In genomic region chr4:140363558-140363957, GRCh38 we compare ENCODE assay signal across 1 cellular context.
TF ChIP-seq lines count a peak whose summit lies in the region.

No MANE protein-coding gene starts in this region.

TF ChIP-seq in HEK293, 187 proteins besides CTCF, POLR2A, EP300 and RAD21 (continued from another document):
- TF ChIP-seq, protein P1, sequence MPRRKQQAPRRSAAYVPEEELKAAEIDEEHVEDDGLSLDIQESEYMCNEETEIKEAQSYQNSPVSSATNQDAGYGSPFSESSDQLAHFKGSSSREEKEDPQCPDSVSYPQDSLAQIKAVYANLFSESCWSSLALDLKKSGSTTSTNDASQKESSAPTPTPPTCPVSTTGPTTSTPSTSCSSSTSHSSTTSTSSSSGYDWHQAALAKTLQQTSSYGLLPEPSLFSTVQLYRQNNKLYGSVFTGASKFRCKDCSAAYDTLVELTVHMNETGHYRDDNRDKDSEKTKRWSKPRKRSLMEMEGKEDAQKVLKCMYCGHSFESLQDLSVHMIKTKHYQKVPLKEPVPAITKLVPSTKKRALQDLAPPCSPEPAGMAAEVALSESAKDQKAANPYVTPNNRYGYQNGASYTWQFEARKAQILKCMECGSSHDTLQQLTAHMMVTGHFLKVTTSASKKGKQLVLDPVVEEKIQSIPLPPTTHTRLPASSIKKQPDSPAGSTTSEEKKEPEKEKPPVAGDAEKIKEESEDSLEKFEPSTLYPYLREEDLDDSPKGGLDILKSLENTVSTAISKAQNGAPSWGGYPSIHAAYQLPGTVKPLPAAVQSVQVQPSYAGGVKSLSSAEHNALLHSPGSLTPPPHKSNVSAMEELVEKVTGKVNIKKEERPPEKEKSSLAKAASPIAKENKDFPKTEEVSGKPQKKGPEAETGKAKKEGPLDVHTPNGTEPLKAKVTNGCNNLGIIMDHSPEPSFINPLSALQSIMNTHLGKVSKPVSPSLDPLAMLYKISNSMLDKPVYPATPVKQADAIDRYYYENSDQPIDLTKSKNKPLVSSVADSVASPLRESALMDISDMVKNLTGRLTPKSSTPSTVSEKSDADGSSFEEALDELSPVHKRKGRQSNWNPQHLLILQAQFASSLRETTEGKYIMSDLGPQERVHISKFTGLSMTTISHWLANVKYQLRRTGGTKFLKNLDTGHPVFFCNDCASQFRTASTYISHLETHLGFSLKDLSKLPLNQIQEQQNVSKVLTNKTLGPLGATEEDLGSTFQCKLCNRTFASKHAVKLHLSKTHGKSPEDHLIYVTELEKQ (tag by site-specific recombination; IDR thresholded peaks at IDR 0.05; ENCODE audit: borderline replicate concordance): peak; percentile 73; the same call in 1 of the 2 replicates
- TF ChIP-seq ZEB2 (tag by site-specific recombination; IDR thresholded peaks at IDR 0.05) (peak; percentile 41; the same call in 1 of the 2 replicates), BCL11A (tag by site-specific recombination; IDR thresholded peaks at IDR 0.05; ENCODE audit: low read depth) (0 out of 2 replicates have a peak, but pooled peaks have one; percentile 36), ZNF426 (tag by site-specific recombination; IDR thresholded peaks at IDR 0.05) (0 out of 2 replicates have a peak, but pooled peaks have one; percentile 7), ZNF747 (tag by site-specific recombination; IDR thresholded peaks at IDR 0.05) (no peak), SCRT1 (tag by site-specific recombination; IDR thresholded peaks at IDR 0.05; ENCODE audit: borderline replicate concordance) (peak; percentile 56), ZNF596 (tag by site-specific recombination; IDR thresholded peaks at IDR 0.05) (0 out of 2 replicates have a peak, but pooled peaks have one; percentile 38), GLIS1 (tag by site-specific recombination; IDR thresholded peaks at IDR 0.05) (peak; percentile 57)
- TF ChIP-seq, protein P2, sequence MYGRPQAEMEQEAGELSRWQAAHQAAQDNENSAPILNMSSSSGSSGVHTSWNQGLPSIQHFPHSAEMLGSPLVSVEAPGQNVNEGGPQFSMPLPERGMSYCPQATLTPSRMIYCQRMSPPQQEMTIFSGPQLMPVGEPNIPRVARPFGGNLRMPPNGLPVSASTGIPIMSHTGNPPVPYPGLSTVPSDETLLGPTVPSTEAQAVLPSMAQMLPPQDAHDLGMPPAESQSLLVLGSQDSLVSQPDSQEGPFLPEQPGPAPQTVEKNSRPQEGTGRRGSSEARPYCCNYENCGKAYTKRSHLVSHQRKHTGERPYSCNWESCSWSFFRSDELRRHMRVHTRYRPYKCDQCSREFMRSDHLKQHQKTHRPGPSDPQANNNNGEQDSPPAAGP (tag by site-specific recombination; IDR thresholded peaks at IDR 0.05): no peak
- TF ChIP-seq, protein P3, sequence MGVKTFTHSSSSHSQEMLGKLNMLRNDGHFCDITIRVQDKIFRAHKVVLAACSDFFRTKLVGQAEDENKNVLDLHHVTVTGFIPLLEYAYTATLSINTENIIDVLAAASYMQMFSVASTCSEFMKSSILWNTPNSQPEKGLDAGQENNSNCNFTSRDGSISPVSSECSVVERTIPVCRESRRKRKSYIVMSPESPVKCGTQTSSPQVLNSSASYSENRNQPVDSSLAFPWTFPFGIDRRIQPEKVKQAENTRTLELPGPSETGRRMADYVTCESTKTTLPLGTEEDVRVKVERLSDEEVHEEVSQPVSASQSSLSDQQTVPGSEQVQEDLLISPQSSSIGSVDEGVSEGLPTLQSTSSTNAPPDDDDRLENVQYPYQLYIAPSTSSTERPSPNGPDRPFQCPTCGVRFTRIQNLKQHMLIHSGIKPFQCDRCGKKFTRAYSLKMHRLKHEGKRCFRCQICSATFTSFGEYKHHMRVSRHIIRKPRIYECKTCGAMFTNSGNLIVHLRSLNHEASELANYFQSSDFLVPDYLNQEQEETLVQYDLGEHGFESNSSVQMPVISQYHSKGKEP (tag by site-specific recombination; IDR thresholded peaks at IDR 0.05): peak; percentile 86
- TF ChIP-seq, protein P4, sequence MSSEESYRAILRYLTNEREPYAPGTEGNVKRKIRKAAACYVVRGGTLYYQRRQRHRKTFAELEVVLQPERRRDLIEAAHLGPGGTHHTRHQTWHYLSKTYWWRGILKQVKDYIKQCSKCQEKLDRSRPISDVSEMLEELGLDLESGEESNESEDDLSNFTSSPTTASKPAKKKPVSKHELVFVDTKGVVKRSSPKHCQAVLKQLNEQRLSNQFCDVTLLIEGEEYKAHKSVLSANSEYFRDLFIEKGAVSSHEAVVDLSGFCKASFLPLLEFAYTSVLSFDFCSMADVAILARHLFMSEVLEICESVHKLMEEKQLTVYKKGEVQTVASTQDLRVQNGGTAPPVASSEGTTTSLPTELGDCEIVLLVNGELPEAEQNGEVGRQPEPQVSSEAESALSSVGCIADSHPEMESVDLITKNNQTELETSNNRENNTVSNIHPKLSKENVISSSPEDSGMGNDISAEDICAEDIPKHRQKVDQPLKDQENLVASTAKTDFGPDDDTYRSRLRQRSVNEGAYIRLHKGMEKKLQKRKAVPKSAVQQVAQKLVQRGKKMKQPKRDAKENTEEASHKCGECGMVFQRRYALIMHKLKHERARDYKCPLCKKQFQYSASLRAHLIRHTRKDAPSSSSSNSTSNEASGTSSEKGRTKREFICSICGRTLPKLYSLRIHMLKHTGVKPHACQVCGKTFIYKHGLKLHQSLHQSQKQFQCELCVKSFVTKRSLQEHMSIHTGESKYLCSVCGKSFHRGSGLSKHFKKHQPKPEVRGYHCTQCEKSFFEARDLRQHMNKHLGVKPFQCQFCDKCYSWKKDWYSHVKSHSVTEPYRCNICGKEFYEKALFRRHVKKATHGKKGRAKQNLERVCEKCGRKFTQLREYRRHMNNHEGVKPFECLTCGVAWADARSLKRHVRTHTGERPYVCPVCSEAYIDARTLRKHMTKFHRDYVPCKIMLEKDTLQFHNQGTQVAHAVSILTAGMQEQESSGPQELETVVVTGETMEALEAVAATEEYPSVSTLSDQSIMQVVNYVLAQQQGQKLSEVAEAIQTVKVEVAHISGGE (tag by site-specific recombination; conservative IDR thresholded peaks at IDR 0.05; ENCODE audit: low read depth): 0 out of 2 replicates have a peak, but pooled peaks have one; percentile 12
- TF ChIP-seq, protein P5, sequence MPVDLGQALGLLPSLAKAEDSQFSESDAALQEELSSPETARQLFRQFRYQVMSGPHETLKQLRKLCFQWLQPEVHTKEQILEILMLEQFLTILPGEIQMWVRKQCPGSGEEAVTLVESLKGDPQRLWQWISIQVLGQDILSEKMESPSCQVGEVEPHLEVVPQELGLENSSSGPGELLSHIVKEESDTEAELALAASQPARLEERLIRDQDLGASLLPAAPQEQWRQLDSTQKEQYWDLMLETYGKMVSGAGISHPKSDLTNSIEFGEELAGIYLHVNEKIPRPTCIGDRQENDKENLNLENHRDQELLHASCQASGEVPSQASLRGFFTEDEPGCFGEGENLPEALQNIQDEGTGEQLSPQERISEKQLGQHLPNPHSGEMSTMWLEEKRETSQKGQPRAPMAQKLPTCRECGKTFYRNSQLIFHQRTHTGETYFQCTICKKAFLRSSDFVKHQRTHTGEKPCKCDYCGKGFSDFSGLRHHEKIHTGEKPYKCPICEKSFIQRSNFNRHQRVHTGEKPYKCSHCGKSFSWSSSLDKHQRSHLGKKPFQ (tag by site-specific recombination; IDR thresholded peaks at IDR 0.05): peak; percentile 75
TF ChIP-seq in HEK293: peak in this region for 25.
